In the genomic region with DNA sequence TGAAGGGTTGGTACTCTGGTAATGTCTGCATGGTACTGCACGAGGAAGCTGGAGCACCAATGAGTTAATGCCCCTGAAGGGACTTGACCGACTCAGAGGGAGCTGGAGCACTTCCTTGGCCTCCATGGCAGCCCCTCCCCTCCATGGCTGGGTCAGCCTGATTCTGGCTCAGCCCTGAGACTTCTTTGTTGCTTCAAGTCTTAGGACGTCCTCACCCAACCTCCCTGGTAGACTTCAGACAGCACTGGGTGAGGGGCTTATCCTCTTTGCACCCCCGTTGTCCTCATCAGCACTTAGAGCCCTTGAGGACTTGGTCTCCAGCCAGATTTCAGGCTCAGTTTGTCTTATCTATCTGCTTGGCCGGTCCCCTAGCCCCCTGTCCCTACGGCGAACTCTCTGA, we compare ENCODE assay signal across 23 cellular contexts. TPM values are rescaled to one million over a fixed set of nuclear protein-coding genes. Genes with fewer than 3 reads are reported as not detected.
A peak's percentile ranks its signal among the peaks of the same experiment; 100 is the strongest.
DNase-seq lines count a peak whose midpoint lies in the region; ATAC-seq and TF ChIP-seq lines count a peak whose summit lies in the region.
"Had no signal": no experiment of that assay in that cellular context is flagged by ENCODE, and none has a peak within 500 bp of the region (broad histone marks: within the 10 kb centered on the region; RNA-seq: fewer than 3 reads in every experiment).

No MANE protein-coding gene starts in this region.

- no peak for ATAC-seq in activated CD8-positive, alpha-beta memory T cell treated with anti-CD3 and anti-CD28 coated beads, Interleukin-2, amount 10 ng/mL, durations not matched to agents 7 days and 5 days
- no peak for ATAC-seq in central memory CD8-positive, alpha-beta T cell (replicated peaks; ENCODE audit: extremely low read depth, poor library complexity, severe bottlenecking)
- ATAC-seq in HG03521 (IDR thresholded peaks at IDR 0.05; ENCODE audit: unreplicated experiment) = no peak

- H3K27ac ChIP-seq in Peyer's patch = peak overlapping the region; percentile 76 to 88 (median 80)
- peak overlapping the region; percentile 79 to 95 (median 92) for H3K27ac ChIP-seq in spleen

- peaks cover 93% of the 10 kb centered on the region for H3K4me1 Mint-ChIP-seq in activated CD8-positive, alpha-beta memory T cell treated with anti-CD3 and anti-CD28 coated beads, Interleukin-2, amount 10 ng/mL, durations not matched to agents 7 days and 5 days
- peaks cover 86% of the 10 kb centered on the region for H3K4me1 Mint-ChIP-seq in central memory CD8-positive, alpha-beta T cell

- H3K4me3 Mint-ChIP-seq in activated CD8-positive, alpha-beta memory T cell treated with anti-CD3 and anti-CD28 coated beads, Interleukin-2, amount 10 ng/mL, durations not matched to agents 7 days and 5 days = no peak overlapping the region
- peak overlapping the region; percentile 62 for H3K4me3 Mint-ChIP-seq in central memory CD8-positive, alpha-beta T cell
- H3K4me3 Mint-ChIP-seq: nephron had no signal

- peaks cover 0 to 18% (median 11%) of the 10 kb centered on the region in 4 donors for H3K4me1 ChIP-seq in Peyer's patch
- peaks cover 22 to 70% (median 54%) of the 10 kb centered on the region in 6 donors for H3K4me1 ChIP-seq in spleen

- H3K27ac Mint-ChIP-seq in activated CD8-positive, alpha-beta memory T cell treated with anti-CD3 and anti-CD28 coated beads, Interleukin-2, amount 10 ng/mL, durations not matched to agents 7 days and 5 days = peak overlapping the region; percentile 99
- peak overlapping the region; percentile 98 for H3K27ac Mint-ChIP-seq in central memory CD8-positive, alpha-beta T cell (ENCODE audit: low read depth)
- H3K27ac Mint-ChIP-seq: nephron, progenitor cell of endocrine pancreas had no signal

- TF ChIP-seq POLR2A in Peyer's patch (IDR thresholded peaks at IDR 0.05) (no peak), spleen (IDR thresholded peaks at IDR 0.05) (no peak)

- TF ChIP-seq CTCF in Peyer's patch (IDR thresholded peaks at IDR 0.05) (no peak), spleen (IDR thresholded peaks at IDR 0.05 in 8 of 11, conservative IDR thresholded peaks at IDR 0.05 in 3 of 11) (no peak)

- intact Hi-C loops in spleen (cut with DNase I; ENCODE audit: low total_unique reads) = no loop called here
- intact Hi-C loops in posterior vena cava (cut with DNase I) = no loop called here

- no peak overlapping the region for H3K4me3 ChIP-seq in Peyer's patch
- H3K4me3 ChIP-seq in spleen = peak overlapping the region in 1 of 8 donors; percentile 52
- H3K4me3 ChIP-seq: skin epidermis, suprapubic skin had no signal

- 86 to 96% (median 93%) methylated on average over 7 of the region's 7 CpGs for WGBS in spleen, 5 donors

- no peaks in the 10 kb centered on the region for H3K27me3 Mint-ChIP-seq in activated CD8-positive, alpha-beta memory T cell treated with anti-CD3 and anti-CD28 coated beads, Interleukin-2, amount 10 ng/mL, durations not matched to agents 7 days and 5 days
- H3K27me3 Mint-ChIP-seq in central memory CD8-positive, alpha-beta T cell = no peaks in the 10 kb centered on the region

- H3K9me3 ChIP-seq in Peyer's patch (no peaks in the 10 kb centered on the region), spleen (no peaks in the 10 kb centered on the region)
- H3K9me3 ChIP-seq: suprapubic skin had no signal

- peaks cover 15% of the 10 kb centered on the region for H3K36me3 Mint-ChIP-seq in activated CD8-positive, alpha-beta memory T cell treated with anti-CD3 and anti-CD28 coated beads, Interleukin-2, amount 10 ng/mL, durations not matched to agents 7 days and 5 days
- H3K36me3 Mint-ChIP-seq in central memory CD8-positive, alpha-beta T cell (ENCODE audit: insufficient read depth) = peaks cover 3% of the 10 kb centered on the region

- no peaks in the 10 kb centered on the region for H3K9me3 Mint-ChIP-seq in activated CD8-positive, alpha-beta memory T cell treated with anti-CD3 and anti-CD28 coated beads, Interleukin-2, amount 10 ng/mL, durations not matched to agents 7 days and 5 days (ENCODE audit: low read depth)
- H3K9me3 Mint-ChIP-seq in central memory CD8-positive, alpha-beta T cell = no peaks in the 10 kb centered on the region
- H3K9me3 Mint-ChIP-seq: nephron had no signal

- CTCF ChIA-PET in activated CD8-positive, alpha-beta memory T cell treated with anti-CD3 and anti-CD28 coated beads, Interleukin-2, amount 10 ng/mL, durations not matched to agents 7 days and 5 days (lab: Charles Lee) = interaction anchor here (6.3 kb wide), 1 partner anchor 18 kb away, joined by 42 read pairs; the partner anchor contains the start of gene TAGAP

- H3K36me3 ChIP-seq in Peyer's patch (no peaks in the 10 kb centered on the region), spleen (no peaks in the 10 kb centered on the region)
- H3K36me3 ChIP-seq: suprapubic skin had no signal

- H3K27me3 ChIP-seq in Peyer's patch (no peaks in the 10 kb centered on the region), spleen (replicated peaks in 1 of 7) (no peaks in the 10 kb centered on the region)
- H3K27me3 ChIP-seq: suprapubic skin had no signal

- peak; percentile 40 for DNase-seq in activated CD8-positive, alpha-beta memory T cell treated with anti-CD3 and anti-CD28 coated beads, Interleukin-2, amount 10 ng/mL, durations not matched to agents 7 days and 5 days
- no peak for DNase-seq in activated CD8-positive, alpha-beta memory T cell treated with anti-CD3 and anti-CD28 coated beads, Interleukin-2, amount 50 U/mL, for 48 hours
- no peak for DNase-seq in Peyer's patch
- DNase-seq in central memory CD8-positive, alpha-beta T cell (ENCODE audit: low spot score in 2 of 2) = no peak
- no peak for DNase-seq in spleen
- no peak for DNase-seq in posterior vena cava (ENCODE audit: low spot score)
- DNase-seq in NCI-H526 (lab: John Stamatoyannopoulos, UW) = no peak
- DNase-seq: activated CD4-positive, CD25-positive, alpha-beta regulatory T cell; activated CD8-positive, alpha-beta memory T cell treated with anti-CD3 and anti-CD28 coated beads, Interleukin-2, amount 50 U/mL, for 4 hours; DMS53; foreskin melanocyte; hypothalamus; IMR-90; NCI-H748 treated with DMSO at 0.1 percent for 48 hours; OCI-M1; SHP77 treated with DMSO at 0.1 percent for 48 hours; stimulated activated CD4-positive, alpha-beta T cell treated with anti-CD3 and anti-CD28 coated beads, Interleukin-4, amount 100 ng/mL, for 4 hours had no signal

RNA-seq across cellular contexts. Expression of gene TAGAP, which starts 16.4 kb away (rescaled TPM):
- total RNA-seq in activated CD8-positive, alpha-beta memory T cell treated with anti-CD3 and anti-CD28 coated beads, Interleukin-2, amount 10 ng/mL, durations not matched to agents 7 days and 5 days = 10 to 100 TPM; 44.8 to 53.0 TPM
- total RNA-seq in Peyer's patch (10 to 100 TPM in 1 of 4 donors, 1 to 10 TPM in 3; 3.9 to 18.2 (median 5.4) TPM), spleen (10 to 100 TPM; 39.6 to 63.9 (median 49.2) TPM), posterior vena cava (1 to 10 TPM; 2.3 to 2.5 TPM)
- 10 to 100 TPM; 13.6 to 21.9 (median 15.7) TPM for polyA plus RNA-seq in spleen
- total RNA-seq: IMR-90, MCF 10A, progenitor cell of endocrine pancreas had no signal
- polyA plus RNA-seq: IMR-90 had no signal
